Comparison of ENCODE assay signal across 7 cellular contexts in genomic region chr3:155049959-155050358, GRCh38.
"Had no signal": no experiment of that assay in that cellular context is flagged by ENCODE, and none has a peak within 500 bp of the region (broad histone marks: within the 10 kb centered on the region; RNA-seq: fewer than 3 reads in every experiment).

No MANE protein-coding gene starts in this region.

- DNase-seq: GDM1, GF-D8 had no signal

- ATAC-seq: GM12878 had no signal

- H3K4me3 ChIP-seq: GM12878 had no signal

- FAIRE-seq: GM12878, GM12891, GM12892, GM18507, GM19239 had no signal
